In the genomic region with DNA sequence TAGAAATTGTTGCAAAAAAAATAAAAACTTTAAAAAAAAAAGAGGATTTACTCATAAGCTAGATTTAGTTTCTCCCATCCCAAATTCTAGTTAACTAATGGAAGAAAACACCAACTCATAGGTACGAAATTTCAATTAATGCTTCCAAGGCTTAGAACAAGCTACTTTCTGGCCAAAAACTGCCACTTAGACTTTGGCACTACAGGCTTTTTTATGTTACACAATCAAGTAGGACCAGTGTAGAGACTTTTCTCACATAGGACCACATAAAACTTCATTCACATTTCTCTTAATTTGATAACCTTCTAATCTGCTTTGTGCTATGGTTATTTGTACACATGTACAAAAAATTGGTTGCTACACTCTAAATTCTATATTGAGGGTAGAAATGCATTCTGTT, we compare ENCODE assay signal across 15 cellular contexts. TPM values are rescaled to one million over a fixed set of nuclear protein-coding genes. Genes with fewer than 3 reads are reported as not detected.
DNase-seq lines count a peak whose midpoint lies in the region; ATAC-seq, FAIRE-seq and TF ChIP-seq lines count a peak whose summit lies in the region.
"Had no signal": no experiment of that assay in that cellular context is flagged by ENCODE, and none has a peak within 500 bp of the region (broad histone marks: within the 10 kb centered on the region; RNA-seq: fewer than 3 reads in every experiment).

No MANE protein-coding gene starts in this region.

- peaks cover 1 to 27% of the 10 kb centered on the region in 2 experiments; a peak in 3 of 5 replicates for H3K36me3 ChIP-seq in HepG2 (replicated peaks in 1 of 2; ENCODE audit: control insufficient read depth in 1 of 2, insufficient read depth in 2 of 2, low read length in 2 of 2)

- H3K4me2 ChIP-seq in HepG2 (ENCODE audit: low read depth, low read length), result peak overlapping the region; percentile 92

- H3K27ac ChIP-seq in VCaP (peak overlapping the region; percentile 98), HepG2 (ENCODE audit: extremely low read length, insufficient read depth, low read length) (peak overlapping the region; percentile 96)
- H3K27ac ChIP-seq: RWPE1 had no signal

- WGBS in HepG2 (ENCODE audit: low lambda C conversion rate), result 72% methylated on average over 1 of the region's 1 CpG

- H4K20me1 ChIP-seq in HepG2 (ENCODE audit: insufficient read depth, low read length), result peaks cover 10% of the 10 kb centered on the region

- TF ChIP-seq POLR2A in HepG2 (IDR thresholded peaks at IDR 0.05; ENCODE audit: insufficient read depth in 1 of 2, low read depth in 2 of 2, low read length in 2 of 2), result no peak

- no peaks in the 10 kb centered on the region for H3K27me3 Mint-ChIP-seq in activated CD8-positive, alpha-beta memory T cell treated with anti-CD3 and anti-CD28 coated beads, Interleukin-2, amount 10 ng/mL, durations not matched to agents 7 days and 5 days
- H3K27me3 Mint-ChIP-seq in stimulated activated naive CD8-positive, alpha-beta T cell treated with anti-CD3 and anti-CD28 coated beads, Interleukin-15, amount 100 ng/mL, for 72 hours, result no peaks in the 10 kb centered on the region
- H3K27me3 Mint-ChIP-seq: memory B cell had no signal

- H2AFZ ChIP-seq in HepG2 (ENCODE audit: low read length), result no peak overlapping the region

- TF ChIP-seq CTCF in VCaP (conservative IDR thresholded peaks at IDR 0.05), result no peak
- TF ChIP-seq CTCF in HepG2 (CRISPR knock-in tag; IDR thresholded peaks at IDR 0.05), result no peak

- peak overlapping the region; percentile 62 for H3K27ac Mint-ChIP-seq in activated CD8-positive, alpha-beta memory T cell treated with anti-CD3 and anti-CD28 coated beads, Interleukin-2, amount 10 ng/mL, durations not matched to agents 7 days and 5 days
- H3K27ac Mint-ChIP-seq in stimulated activated naive CD8-positive, alpha-beta T cell treated with anti-CD3 and anti-CD28 coated beads, Interleukin-15, amount 100 ng/mL, for 72 hours, result peak overlapping the region; percentile 48 to 90
- H3K27ac Mint-ChIP-seq: memory B cell had no signal

- CTCF ChIA-PET in activated CD8-positive, alpha-beta memory T cell treated with anti-CD3 and anti-CD28 coated beads, Interleukin-2, amount 10 ng/mL, durations not matched to agents 7 days and 5 days (lab: Charles Lee), result interaction anchor here (1.6 kb wide), 1 partner anchor 170 kb away, joined by 6 read pairs; no protein-coding TSS in a partner anchor
- CTCF ChIA-PET in HepG2 (lab: Yijun Ruan, JAX; ENCODE audit: low intra/inter-chr PET ratio, low total read pairs), result no interaction called here

- H3K4me3 Mint-ChIP-seq in activated CD8-positive, alpha-beta memory T cell treated with anti-CD3 and anti-CD28 coated beads, Interleukin-2, amount 10 ng/mL, durations not matched to agents 7 days and 5 days, result no peak overlapping the region
- peak overlapping the region; percentile 50 to 92 for H3K4me3 Mint-ChIP-seq in stimulated activated naive CD8-positive, alpha-beta T cell treated with anti-CD3 and anti-CD28 coated beads, Interleukin-15, amount 100 ng/mL, for 72 hours
- H3K4me3 Mint-ChIP-seq: memory B cell had no signal

- peaks cover 50% of the 10 kb centered on the region for H3K4me1 Mint-ChIP-seq in activated CD8-positive, alpha-beta memory T cell treated with anti-CD3 and anti-CD28 coated beads, Interleukin-2, amount 10 ng/mL, durations not matched to agents 7 days and 5 days
- peaks cover 59% of the 10 kb centered on the region for H3K4me1 Mint-ChIP-seq in stimulated activated naive CD8-positive, alpha-beta T cell treated with anti-CD3 and anti-CD28 coated beads, Interleukin-15, amount 100 ng/mL, for 72 hours

- TF ChIP-seq EP300 in HepG2 (IDR thresholded peaks at IDR 0.05; ENCODE audit: low read depth in 2 of 2, low read length in 2 of 2) (no peak), HepG2 (CRISPR knock-in tag; IDR thresholded peaks at IDR 0.05; ENCODE audit: borderline replicate concordance) (no peak)

- no peaks in the 10 kb centered on the region for H3K9me3 ChIP-seq in HepG2 (ENCODE audit: low read length)
- H3K9me3 ChIP-seq: tibial artery had no signal

- intact Hi-C loops in HepG2 (cut with micrococcal nuclease; ENCODE audit: unreplicated experiment), result no loop called here

- no peak for DNase-seq in activated CD8-positive, alpha-beta memory T cell treated with anti-CD3 and anti-CD28 coated beads, Interleukin-2, amount 10 ng/mL, durations not matched to agents 7 days and 5 days
- no peak for DNase-seq in activated CD8-positive, alpha-beta memory T cell treated with anti-CD3 and anti-CD28 coated beads, Interleukin-2, amount 50 U/mL, for 48 hours
- DNase-seq in HepG2 (ENCODE audit: low spot score) (no peak), NCI-H187 treated with DMSO at 0.1 percent for 48 hours (lab: John Stamatoyannopoulos, UW) (no peak)
- DNase-seq in stimulated activated naive CD8-positive, alpha-beta T cell treated with anti-CD3 and anti-CD28 coated beads, Interleukin-15, amount 100 ng/mL, for 72 hours, result no peak
- no peak for DNase-seq in stimulated activated CD4-positive, alpha-beta T cell treated with anti-CD3 and anti-CD28 coated beads, Interleukin-2, amount 100 ng/mL, for 48 hours
- DNase-seq: activated CD8-positive, alpha-beta memory T cell treated with anti-CD3 and anti-CD28 coated beads for 24 hours; NCI-H2107; tibial artery had no signal

- peak overlapping the region; percentile 85 to 96 (median 90); a peak in 5 of 6 replicates for H3K4me3 ChIP-seq in HepG2 (replicated peaks in 1 of 3; ENCODE audit: insufficient read depth in 1 of 3, low read depth in 2 of 3, low read length in 3 of 3)

- in situ Hi-C loops in HepG2 (cut with HindIII; ENCODE audit: extremely low pct_ligation_motif_present, low pct_unique_long_range_greater_than_20kb), result no loop called here

- ATAC-seq in activated CD8-positive, alpha-beta memory T cell treated with anti-CD3 and anti-CD28 coated beads, Interleukin-2, amount 10 ng/mL, durations not matched to agents 7 days and 5 days, result no peak
- no peak for ATAC-seq in HepG2
- no peak for ATAC-seq in stimulated activated naive CD8-positive, alpha-beta T cell treated with anti-CD3 and anti-CD28 coated beads, Interleukin-15, amount 100 ng/mL, for 72 hours
- ATAC-seq in GM21381 (IDR thresholded peaks at IDR 0.05; ENCODE audit: unreplicated experiment), result no peak

- H3K4me1 ChIP-seq in HepG2 (ENCODE audit: insufficient read depth, low read length), result peaks cover 46% of the 10 kb centered on the region

- H3K9ac ChIP-seq in HepG2 (ENCODE audit: insufficient read depth, low read depth, low read length), result peak overlapping the region; percentile 98; the same call in 1 of the 2 replicates

- peaks cover 85% of the 10 kb centered on the region for H3K79me2 ChIP-seq in HepG2 (ENCODE audit: insufficient read depth, low read length)

- H3K36me3 Mint-ChIP-seq in activated CD8-positive, alpha-beta memory T cell treated with anti-CD3 and anti-CD28 coated beads, Interleukin-2, amount 10 ng/mL, durations not matched to agents 7 days and 5 days, result peaks cover 12% of the 10 kb centered on the region

- FAIRE-seq in HepG2 (lab: Jason Lieb, UNC), result no peak
- FAIRE-seq: bronchial epithelial cell, frontal cortex had no signal

- POLR2A ChIA-PET in HepG2 (lab: Yijun Ruan, JAX), result interaction anchor here (1.0 kb wide), 1 partner anchor 27 kb away, joined by 3 read pairs; no protein-coding TSS in a partner anchor

- BruUV-seq in HepG2 (replicated peaks; lab: Mats Ljungman, UMichigan), result no TSS peak

- no peaks in the 10 kb centered on the region for H3K9me3 Mint-ChIP-seq in activated CD8-positive, alpha-beta memory T cell treated with anti-CD3 and anti-CD28 coated beads, Interleukin-2, amount 10 ng/mL, durations not matched to agents 7 days and 5 days (ENCODE audit: low read depth)
- no peaks in the 10 kb centered on the region for H3K9me3 Mint-ChIP-seq in stimulated activated naive CD8-positive, alpha-beta T cell treated with anti-CD3 and anti-CD28 coated beads, Interleukin-15, amount 100 ng/mL, for 72 hours
- H3K9me3 Mint-ChIP-seq: memory B cell had no signal

- no peak for TF ChIP-seq RAD21 in HepG2 (CRISPR knock-in tag; IDR thresholded peaks at IDR 0.05)

- H3K27me3 ChIP-seq in HepG2 (ENCODE audit: control insufficient read depth in 1 of 2, insufficient read depth in 2 of 2, low read length in 2 of 2), result no peaks in the 10 kb centered on the region; a peak in 1 of 5 replicates
- H3K27me3 ChIP-seq: tibial artery had no signal

RNA-seq across cellular contexts. Expression of gene ST13, which starts 3.1 kb away (rescaled TPM):
- total RNA-seq in activated CD8-positive, alpha-beta memory T cell treated with anti-CD3 and anti-CD28 coated beads, Interleukin-2, amount 10 ng/mL, durations not matched to agents 7 days and 5 days, result 100 to 1,000 TPM; 120 to 150 TPM
- total RNA-seq in HepG2 (2016; rRNA removed; fragmentation: Illumina TruSeq; extraction: Trizol), result 274 and 393 TPM in 2 replicates
- 96.2 and 106 TPM in 2 replicates for total RNA-seq in HepG2 (2016; cell fraction: cytosol; rRNA removed; fragmentation: Illumina TruSeq; extraction: Trizol; ENCODE audit: low read depth)
- total RNA-seq in HepG2 (2016; cell fraction: insoluble cytoplasmic fraction; rRNA removed; fragmentation: Illumina TruSeq; extraction: Trizol), result 279 and 367 TPM in 2 replicates
- total RNA-seq in HepG2 (2016; cell fraction: membrane; rRNA removed; fragmentation: Illumina TruSeq; extraction: Trizol), result 202 and 206 TPM in 2 replicates
- 86.1 and 94.9 TPM in 2 replicates for total RNA-seq in HepG2 (2016; cell fraction: nucleus; rRNA removed; fragmentation: Illumina TruSeq; extraction: Trizol)
- polyA plus RNA-seq in HepG2 (2011; rRNA removed), result 104 and 110 TPM in 2 replicates
- 60.5 and 92.1 TPM in 2 replicates for polyA plus RNA-seq in HepG2 (2011; cell fraction: cytosol; rRNA removed)
- polyA plus RNA-seq in HepG2 (2011; cell fraction: nucleus; rRNA removed), result 22.5 and 35.3 TPM in 2 replicates
- 273 and 374 TPM in 2 replicates for polyA plus RNA-seq in HepG2 (2012)
- 142 and 151 TPM in 2 replicates for polyA plus RNA-seq in HepG2 (2016; cell fraction: cytosol; fragmentation: Illumina TruSeq; extraction: Trizol; ENCODE audit: low read depth)
- 458 and 479 TPM in 2 replicates for polyA plus RNA-seq in HepG2 (2016; cell fraction: insoluble cytoplasmic fraction; fragmentation: Illumina TruSeq; extraction: Trizol; ENCODE audit: low read depth)
- 211 and 234 TPM in 2 replicates for polyA plus RNA-seq in HepG2 (2016; cell fraction: membrane; fragmentation: Illumina TruSeq; extraction: Trizol; ENCODE audit: low read depth)
- polyA plus RNA-seq in HepG2 (2016; cell fraction: nucleus; fragmentation: Illumina TruSeq; extraction: Trizol; ENCODE audit: insufficient read depth, low read depth), result 146 and 149 TPM in 2 replicates
- polyA minus RNA-seq in HepG2 (2011; rRNA and poly(A)+ RNA removed; ENCODE audit: low replicate concordance), result 57.3 and 59.1 TPM in 2 replicates
- polyA minus RNA-seq in HepG2 (2011; cell fraction: cytosol; rRNA and poly(A)+ RNA removed), result 121 and 140 TPM in 2 replicates
- 28.6 and 46.7 TPM in 2 replicates for polyA minus RNA-seq in HepG2 (2011; cell fraction: nucleus; rRNA and poly(A)+ RNA removed)

RNA-seq across cellular contexts. Expression of gene XPNPEP3, which starts 3.6 kb away (rescaled TPM):
- total RNA-seq in activated CD8-positive, alpha-beta memory T cell treated with anti-CD3 and anti-CD28 coated beads, Interleukin-2, amount 10 ng/mL, durations not matched to agents 7 days and 5 days, result 10 to 100 TPM; 11.2 to 12.5 TPM
- total RNA-seq in HepG2 (2016; rRNA removed; fragmentation: Illumina TruSeq; extraction: Trizol), result 10.3 and 15.9 TPM in 2 replicates
- total RNA-seq in HepG2 (2016; cell fraction: cytosol; rRNA removed; fragmentation: Illumina TruSeq; extraction: Trizol; ENCODE audit: low read depth), result 6.3 and 6.9 TPM in 2 replicates
- 10.3 and 14.2 TPM in 2 replicates for total RNA-seq in HepG2 (2016; cell fraction: insoluble cytoplasmic fraction; rRNA removed; fragmentation: Illumina TruSeq; extraction: Trizol)
- total RNA-seq in HepG2 (2016; cell fraction: membrane; rRNA removed; fragmentation: Illumina TruSeq; extraction: Trizol), result 8.4 and 9.9 TPM in 2 replicates
- total RNA-seq in HepG2 (2016; cell fraction: nucleus; rRNA removed; fragmentation: Illumina TruSeq; extraction: Trizol), result 11.4 and 12.4 TPM in 2 replicates
- 11.4 and 14.0 TPM in 2 replicates for polyA plus RNA-seq in HepG2 (2011; rRNA removed)
- polyA plus RNA-seq in HepG2 (2011; cell fraction: cytosol; rRNA removed), result 6.8 and 8.4 TPM in 2 replicates
- 9.2 and 10.6 TPM in 2 replicates for polyA plus RNA-seq in HepG2 (2011; cell fraction: nucleus; rRNA removed)
- 4.7 and 6.7 TPM in 2 replicates for polyA plus RNA-seq in HepG2 (2012)
- polyA plus RNA-seq in HepG2 (2016; cell fraction: cytosol; fragmentation: Illumina TruSeq; extraction: Trizol; ENCODE audit: low read depth), result 4.5 and 5.8 TPM in 2 replicates
- polyA plus RNA-seq in HepG2 (2016; cell fraction: insoluble cytoplasmic fraction; fragmentation: Illumina TruSeq; extraction: Trizol; ENCODE audit: low read depth), result 11.0 and 12.5 TPM in 2 replicates
- 7.6 and 8.4 TPM in 2 replicates for polyA plus RNA-seq in HepG2 (2016; cell fraction: membrane; fragmentation: Illumina TruSeq; extraction: Trizol; ENCODE audit: low read depth)
- polyA plus RNA-seq in HepG2 (2016; cell fraction: nucleus; fragmentation: Illumina TruSeq; extraction: Trizol; ENCODE audit: insufficient read depth, low read depth), result 14.5 TPM in 2 replicates
- 16.7 and 45.3 TPM in 2 replicates for polyA minus RNA-seq in HepG2 (2011; rRNA and poly(A)+ RNA removed; ENCODE audit: low replicate concordance)
- polyA minus RNA-seq in HepG2 (2011; cell fraction: cytosol; rRNA and poly(A)+ RNA removed), result 14.6 and 15.7 TPM in 2 replicates
- polyA minus RNA-seq in HepG2 (2011; cell fraction: nucleus; rRNA and poly(A)+ RNA removed), result 24.5 and 26.7 TPM in 2 replicates

RNA-seq across cellular contexts. Expression of gene DNAJB7, which starts 8.6 kb away (rescaled TPM):
- not detected for total RNA-seq in activated CD8-positive, alpha-beta memory T cell treated with anti-CD3 and anti-CD28 coated beads, Interleukin-2, amount 10 ng/mL, durations not matched to agents 7 days and 5 days
- not detected in 2 replicates for total RNA-seq in HepG2 (2016; rRNA removed; fragmentation: Illumina TruSeq; extraction: Trizol)
- not detected in 2 replicates for total RNA-seq in HepG2 (2016; cell fraction: cytosol; rRNA removed; fragmentation: Illumina TruSeq; extraction: Trizol; ENCODE audit: low read depth)
- not detected in 2 replicates for total RNA-seq in HepG2 (2016; cell fraction: insoluble cytoplasmic fraction; rRNA removed; fragmentation: Illumina TruSeq; extraction: Trizol)
- total RNA-seq in HepG2 (2016; cell fraction: membrane; rRNA removed; fragmentation: Illumina TruSeq; extraction: Trizol), result not detected in 2 replicates
- not detected in 2 replicates for total RNA-seq in HepG2 (2016; cell fraction: nucleus; rRNA removed; fragmentation: Illumina TruSeq; extraction: Trizol)
- polyA plus RNA-seq in HepG2 (2011; rRNA removed), result not detected in 2 replicates
- not detected in 2 replicates for polyA plus RNA-seq in HepG2 (2011; cell fraction: cytosol; rRNA removed)
- not detected in 2 replicates for polyA plus RNA-seq in HepG2 (2011; cell fraction: nucleus; rRNA removed)
- 0.11 and 0.20 TPM in 2 replicates for polyA plus RNA-seq in HepG2 (2012)
- not detected in 2 replicates for polyA plus RNA-seq in HepG2 (2016; cell fraction: cytosol; fragmentation: Illumina TruSeq; extraction: Trizol; ENCODE audit: low read depth)
- not detected in 2 replicates for polyA plus RNA-seq in HepG2 (2016; cell fraction: insoluble cytoplasmic fraction; fragmentation: Illumina TruSeq; extraction: Trizol; ENCODE audit: low read depth)
- polyA plus RNA-seq in HepG2 (2016; cell fraction: membrane; fragmentation: Illumina TruSeq; extraction: Trizol; ENCODE audit: low read depth), result not detected in 2 replicates
- not detected in 2 replicates for polyA plus RNA-seq in HepG2 (2016; cell fraction: nucleus; fragmentation: Illumina TruSeq; extraction: Trizol; ENCODE audit: insufficient read depth, low read depth)
- not detected in 2 replicates for polyA minus RNA-seq in HepG2 (2011; rRNA and poly(A)+ RNA removed; ENCODE audit: low replicate concordance)
- not detected in 2 replicates for polyA minus RNA-seq in HepG2 (2011; cell fraction: cytosol; rRNA and poly(A)+ RNA removed)
- not detected in 2 replicates for polyA minus RNA-seq in HepG2 (2011; cell fraction: nucleus; rRNA and poly(A)+ RNA removed)
- total RNA-seq: bronchial epithelial cell, frontal cortex had no signal

RNA-seq across cellular contexts. Expression of gene SLC25A17, which starts 34.2 kb away (rescaled TPM):
- 10 to 100 TPM; 19.0 to 24.5 TPM for total RNA-seq in activated CD8-positive, alpha-beta memory T cell treated with anti-CD3 and anti-CD28 coated beads, Interleukin-2, amount 10 ng/mL, durations not matched to agents 7 days and 5 days
- total RNA-seq in HepG2 (2016; rRNA removed; fragmentation: Illumina TruSeq; extraction: Trizol), result 24.0 and 27.9 TPM in 2 replicates
- total RNA-seq in HepG2 (2016; cell fraction: cytosol; rRNA removed; fragmentation: Illumina TruSeq; extraction: Trizol; ENCODE audit: low read depth), result 7.0 and 7.4 TPM in 2 replicates
- 25.7 TPM in 2 replicates for total RNA-seq in HepG2 (2016; cell fraction: insoluble cytoplasmic fraction; rRNA removed; fragmentation: Illumina TruSeq; extraction: Trizol)
- 8.4 and 11.0 TPM in 2 replicates for total RNA-seq in HepG2 (2016; cell fraction: membrane; rRNA removed; fragmentation: Illumina TruSeq; extraction: Trizol)
- total RNA-seq in HepG2 (2016; cell fraction: nucleus; rRNA removed; fragmentation: Illumina TruSeq; extraction: Trizol), result 20.3 and 22.9 TPM in 2 replicates
- 12.6 and 15.7 TPM in 2 replicates for polyA plus RNA-seq in HepG2 (2011; rRNA removed)
- polyA plus RNA-seq in HepG2 (2011; cell fraction: cytosol; rRNA removed), result 7.8 and 12.4 TPM in 2 replicates
- polyA plus RNA-seq in HepG2 (2011; cell fraction: nucleus; rRNA removed), result 6.1 and 7.7 TPM in 2 replicates
- 10.8 and 11.8 TPM in 2 replicates for polyA plus RNA-seq in HepG2 (2012)
- polyA plus RNA-seq in HepG2 (2016; cell fraction: cytosol; fragmentation: Illumina TruSeq; extraction: Trizol; ENCODE audit: low read depth), result 3.5 and 4.2 TPM in 2 replicates
- 28.0 and 29.5 TPM in 2 replicates for polyA plus RNA-seq in HepG2 (2016; cell fraction: insoluble cytoplasmic fraction; fragmentation: Illumina TruSeq; extraction: Trizol; ENCODE audit: low read depth)
- polyA plus RNA-seq in HepG2 (2016; cell fraction: membrane; fragmentation: Illumina TruSeq; extraction: Trizol; ENCODE audit: low read depth), result 7.3 and 7.7 TPM in 2 replicates
- 41.8 and 43.0 TPM in 2 replicates for polyA plus RNA-seq in HepG2 (2016; cell fraction: nucleus; fragmentation: Illumina TruSeq; extraction: Trizol; ENCODE audit: insufficient read depth, low read depth)
- polyA minus RNA-seq in HepG2 (2011; rRNA and poly(A)+ RNA removed; ENCODE audit: low replicate concordance), result 9.5 and 14.5 TPM in 2 replicates
- 6.0 and 6.3 TPM in 2 replicates for polyA minus RNA-seq in HepG2 (2011; cell fraction: cytosol; rRNA and poly(A)+ RNA removed)
- 6.3 and 9.4 TPM in 2 replicates for polyA minus RNA-seq in HepG2 (2011; cell fraction: nucleus; rRNA and poly(A)+ RNA removed)
